21 cellular contexts compared by ENCODE assay signal in genomic region chr11:3139086-3139440, GRCh38. TPM values are rescaled to one million over a fixed set of nuclear protein-coding genes. Genes with fewer than 3 reads are reported as not detected.
DNase-seq lines count a peak whose midpoint lies in the region; ATAC-seq and TF ChIP-seq lines count a peak whose summit lies in the region.
"Had no signal": no experiment of that assay in that cellular context is flagged by ENCODE, and none has a peak within 500 bp of the region (broad histone marks: within the 10 kb centered on the region; RNA-seq: fewer than 3 reads in every experiment).

No MANE protein-coding gene starts in this region.

- no peak overlapping the region for H3K4me3 ChIP-seq in right atrium auricular region
- H3K4me3 ChIP-seq in left ventricle myocardium inferior: no peak overlapping the region
- no peak overlapping the region for H3K4me3 ChIP-seq in neuronal stem cell (ENCODE audit: low read length in 2 of 2)
- H3K4me3 ChIP-seq in vagina: no peak overlapping the region
- H3K4me3 ChIP-seq in HAP-1: no peak overlapping the region
- H3K4me3 ChIP-seq in colonic mucosa: no peak overlapping the region
- H3K4me3 ChIP-seq: GM23248 had no signal

- H3K9me3 ChIP-seq in right atrium auricular region (no peaks in the 10 kb centered on the region), left ventricle myocardium inferior (replicated peaks) (no peaks in the 10 kb centered on the region), neuronal stem cell (replicated peaks in 1 of 2; ENCODE audit: control insufficient read depth in 2 of 2, insufficient read depth in 1 of 2, low read depth in 1 of 2, low read length in 2 of 2) (no peaks in the 10 kb centered on the region), vagina (no peaks in the 10 kb centered on the region), HAP-1 (no peaks in the 10 kb centered on the region), colonic mucosa (no peaks in the 10 kb centered on the region)

- H3K4ac ChIP-seq in neuronal stem cell (ENCODE audit: low read length): no peak overlapping the region

- peak; percentile 41 for DNase-seq in Right ventricle myocardium superior
- DNase-seq in right atrium auricular region (ENCODE audit: low spot score): no peak
- DNase-seq in left ventricle myocardium inferior: peak; percentile 17
- no peak for DNase-seq in neuronal stem cell (ENCODE audit: low spot score)
- DNase-seq in vagina (ENCODE audit: extremely low spot score in 2 of 2): no peak
- DNase-seq in HAP-1 (ENCODE audit: low spot score in 2 of 2): no peak
- no peak for DNase-seq in cerebellum (ENCODE audit: low spot score)
- DNase-seq in colonic mucosa: no peak
- DNase-seq: 8988T; CD4-positive, CD25-positive, alpha-beta regulatory T cell; COR-L47; GDM1; GM23248; KBM-7; NCI-H187; NCI-H2107; NCI-H2227 treated with DMSO at 0.1 percent for 48 hours; PC-3; RPMI8226 had no signal

- H3K27me3 ChIP-seq in right atrium auricular region (no peaks in the 10 kb centered on the region), left ventricle myocardium inferior (ENCODE audit: low read depth) (no peaks in the 10 kb centered on the region), neuronal stem cell (ENCODE audit: control insufficient read depth in 3 of 3, insufficient read depth in 3 of 3, low read depth in 1 of 3, low read length in 3 of 3) (no peaks in the 10 kb centered on the region), vagina (no peaks in the 10 kb centered on the region), HAP-1 (ENCODE audit: low read depth) (no peaks in the 10 kb centered on the region), colonic mucosa (no peaks in the 10 kb centered on the region)

- no peak overlapping the region for H3K9ac ChIP-seq in neuronal stem cell (ENCODE audit: low read depth, low read length, poor library complexity)
- H3K9ac ChIP-seq in colonic mucosa (ENCODE audit: low read depth in 2 of 2, low read length in 2 of 2): no peak overlapping the region
- H3K9ac ChIP-seq: GM23248 had no signal

- peak overlapping the region; percentile 73 for H3K14ac ChIP-seq in neuronal stem cell (ENCODE audit: low read length)

- no peak overlapping the region for H3K27ac ChIP-seq in right atrium auricular region
- no peak overlapping the region for H3K27ac ChIP-seq in left ventricle myocardium inferior (replicated peaks)
- H3K27ac ChIP-seq in neuronal stem cell (replicated peaks; ENCODE audit: low read length): no peak overlapping the region
- peak overlapping the region; percentile 33 for H3K27ac ChIP-seq in vagina
- H3K27ac ChIP-seq in colonic mucosa: no peak overlapping the region
- H3K27ac ChIP-seq: GM23248 had no signal

- in situ Hi-C loops in HAP-1 (cut with MboI; ENCODE audit: low sequenced_read_pairs): no loop called here

- H2AK5ac ChIP-seq in neuronal stem cell (ENCODE audit: low read depth, low read length): no peak overlapping the region

- H3K23ac ChIP-seq in neuronal stem cell (ENCODE audit: low read depth, low read length, poor library complexity): peak overlapping the region; percentile 34

- peak overlapping the region; percentile 46 for H2BK12ac ChIP-seq in neuronal stem cell (ENCODE audit: low read length)

- no peak for TF ChIP-seq POLR2A in vagina (IDR thresholded peaks at IDR 0.05)

- ATAC-seq in Right ventricle myocardium superior (ENCODE audit: poor library complexity): no peak
- ATAC-seq: HCT116, HepG2, PC-3 had no signal

- H4K8ac ChIP-seq in neuronal stem cell (ENCODE audit: low read depth, low read length): no peak overlapping the region

- TF ChIP-seq CTCF in right atrium auricular region (IDR thresholded peaks at IDR 0.05) (no peak), left ventricle myocardium inferior (IDR thresholded peaks at IDR 0.05; ENCODE audit: borderline replicate concordance) (no peak), vagina (IDR thresholded peaks at IDR 0.05) (no peak), colonic mucosa (IDR thresholded peaks at IDR 0.05) (no peak)

- intact Hi-C loops in Right ventricle myocardium superior (cut with DNase I): no loop called here
- intact Hi-C loops in left ventricle myocardium inferior (cut with micrococcal nuclease): no loop called here
- intact Hi-C loops in vagina (cut with DNase I): no loop called here
- intact Hi-C loops in colonic mucosa (cut with DNase I): no loop called here

- no peak overlapping the region for H2BK120ac ChIP-seq in neuronal stem cell (ENCODE audit: low read depth, low read length)

- H3K4me2 ChIP-seq in neuronal stem cell (ENCODE audit: insufficient read depth, low read length, poor library complexity, severe bottlenecking): no peak overlapping the region

- H2BK5ac ChIP-seq in neuronal stem cell (ENCODE audit: low read length): no peak overlapping the region

- peak overlapping the region; percentile 82 for H3K18ac ChIP-seq in neuronal stem cell (ENCODE audit: low read length)

- H2BK15ac ChIP-seq in neuronal stem cell (ENCODE audit: low read length): no peak overlapping the region

- H3K4me1 ChIP-seq in right atrium auricular region (peaks cover 0 to 34% of the 10 kb centered on the region in 2 donors), left ventricle myocardium inferior (peaks cover 60% of the 10 kb centered on the region), neuronal stem cell (ENCODE audit: control insufficient read depth in 2 of 2, insufficient read depth in 1 of 2, low read depth in 1 of 2, low read length in 2 of 2) (peaks cover 4 to 29% of the 10 kb centered on the region in 2 donors), vagina (peaks cover 66% of the 10 kb centered on the region), HAP-1 (no peaks in the 10 kb centered on the region), colonic mucosa (no peaks in the 10 kb centered on the region)

- WGBS in neuronal stem cell (ENCODE audit: extremely low coverage in 2 of 2, insufficient read length in 2 of 2, insufficient replicate concordance in 1 of 2), 2 donors: no CpG with 5 or more reads among the region's 8 CpGs

- H3K36me3 ChIP-seq in right atrium auricular region (no peaks in the 10 kb centered on the region), left ventricle myocardium inferior (no peaks in the 10 kb centered on the region), neuronal stem cell (replicated peaks in 1 of 2; ENCODE audit: control insufficient read depth in 2 of 2, insufficient read depth in 2 of 2, low read length in 2 of 2) (no peaks in the 10 kb centered on the region), vagina (no peaks in the 10 kb centered on the region), HAP-1 (replicated peaks) (no peaks in the 10 kb centered on the region), colonic mucosa (no peaks in the 10 kb centered on the region)

- H2AFZ ChIP-seq in neuronal stem cell (ENCODE audit: low read length): no peak overlapping the region
- H2AFZ ChIP-seq: GM23248 had no signal

- peaks cover 15% of the 10 kb centered on the region for H3K79me1 ChIP-seq in neuronal stem cell (ENCODE audit: low read depth, low read length)

- no peak overlapping the region for H4K91ac ChIP-seq in neuronal stem cell (ENCODE audit: low read depth, low read length, poor library complexity)

RNA-seq across cellular contexts. Expression of gene OSBPL5, which starts 26.0 kb away (rescaled TPM):
- total RNA-seq in Right ventricle myocardium superior (15.3 TPM), right atrium auricular region (10 to 100 TPM; 11.1 to 17.8 TPM), left ventricle myocardium inferior (11.4 TPM), vagina (88.4 TPM), cerebellum (31.9 TPM), colonic mucosa (10 to 100 TPM; 34.0 to 69.5 TPM)
- polyA plus RNA-seq in neuronal stem cell (2013, experiment 1 of 2): 9.5 TPM
- polyA plus RNA-seq in neuronal stem cell (2013, experiment 2 of 2): 9.7 TPM
- total RNA-seq: HepG2 had no signal
- polyA plus RNA-seq: HepG2 had no signal

Comparison
In these comparisons a context has a peak if more than half of its experiments do, and no peak if none do; other contexts are left out.
1. DNase-seq: peak in Right ventricle myocardium superior (single experiment) and left ventricle myocardium inferior (single experiment); none in right atrium auricular region (single experiment), neuronal stem cell (single experiment), vagina (0 of 2), HAP-1 (0 of 2), cerebellum (single experiment) and colonic mucosa (single experiment).